In genomic region chr7:1159231-1159630, GRCh38 we compare ENCODE assay signal across 8 cellular contexts. TPM values are rescaled to one million over a fixed set of nuclear protein-coding genes. Genes with fewer than 3 reads are reported as not detected.
A peak's percentile ranks its signal among the peaks of the same experiment; 100 is the strongest.
DNase-seq lines count a peak whose midpoint lies in the region; ATAC-seq and TF ChIP-seq lines count a peak whose summit lies in the region.
"Not testable (repeated sequence)": the region's sequence is repeated elsewhere in the genome, so short reads cannot be mapped to it uniquely, and the experiment has no call there.

No MANE protein-coding gene starts in this region.

- H3K4me3 Mint-ChIP-seq in activated CD8-positive, alpha-beta memory T cell treated with anti-CD3 and anti-CD28 coated beads, Interleukin-2, amount 10 ng/mL, durations not matched to agents 7 days and 5 days = peak overlapping the region; percentile 77
- peak overlapping the region; percentile 86 for H3K4me3 Mint-ChIP-seq in chondrocyte (ENCODE audit: unreplicated experiment)
- peak overlapping the region; percentile 79 for H3K4me3 Mint-ChIP-seq in mesothelial cell of epicardium

- H3K36me3 ChIP-seq in ES-I3 (ENCODE audit: insufficient read depth, low read length) = not testable (repeated sequence)
- H3K36me3 ChIP-seq in NT2/D1 (ENCODE audit: insufficient read depth, insufficient read length, low read length) (peaks cover 61% of the 10 kb centered on the region), upper lobe of right lung (peaks cover 34% of the 10 kb centered on the region)

- H3K9ac ChIP-seq in ES-I3 (ENCODE audit: low read depth, low read length) = peak overlapping the region; percentile 62
- H3K9ac ChIP-seq in NT2/D1 (ENCODE audit: insufficient read length, low read depth) = peak overlapping the region; percentile 85

- H3K27ac Mint-ChIP-seq in activated CD8-positive, alpha-beta memory T cell treated with anti-CD3 and anti-CD28 coated beads, Interleukin-2, amount 10 ng/mL, durations not matched to agents 7 days and 5 days = peak overlapping the region; percentile 86
- H3K27ac Mint-ChIP-seq in chondrocyte (ENCODE audit: unreplicated experiment) (peak overlapping the region; percentile 90), mesothelial cell of epicardium (peak overlapping the region; percentile 86)

- ATAC-seq in activated CD8-positive, alpha-beta memory T cell treated with anti-CD3 and anti-CD28 coated beads, Interleukin-2, amount 10 ng/mL, durations not matched to agents 7 days and 5 days; Right ventricle myocardium inferior; upper lobe of right lung: not testable (repeated sequence)

- H3K4me1 ChIP-seq in ES-I3 (ENCODE audit: insufficient read depth, low read length); NT2/D1 (ENCODE audit: insufficient read depth, insufficient read length): not testable (repeated sequence)
- peaks cover 12% of the 10 kb centered on the region for H3K4me1 ChIP-seq in upper lobe of right lung

- H3K27me3 Mint-ChIP-seq in activated CD8-positive, alpha-beta memory T cell treated with anti-CD3 and anti-CD28 coated beads, Interleukin-2, amount 10 ng/mL, durations not matched to agents 7 days and 5 days; chondrocyte (ENCODE audit: low read depth); mesothelial cell of epicardium (ENCODE audit: low read depth): not testable (repeated sequence)

- H3K4me1 Mint-ChIP-seq in activated CD8-positive, alpha-beta memory T cell treated with anti-CD3 and anti-CD28 coated beads, Interleukin-2, amount 10 ng/mL, durations not matched to agents 7 days and 5 days = peaks cover 27% of the 10 kb centered on the region
- H3K4me1 Mint-ChIP-seq in chondrocyte (ENCODE audit: low read depth) (peaks cover 37% of the 10 kb centered on the region), mesothelial cell of epicardium (peaks cover 22% of the 10 kb centered on the region)

- H3K27me3 ChIP-seq in NT2/D1 (ENCODE audit: insufficient read depth, insufficient read length); upper lobe of right lung: not testable (repeated sequence)

- intact Hi-C loops in Right ventricle myocardium inferior (cut with DNase I); upper lobe of right lung (cut with DNase I): not testable (repeated sequence)

- H3K4me3 ChIP-seq in NT2/D1 (ENCODE audit: insufficient read length, low read depth) (peak overlapping the region; percentile 71), retinal pigment epithelial cell (ENCODE audit: low read length) (peak overlapping the region; percentile 71), upper lobe of right lung (peak overlapping the region; percentile 77)

- H3K9me3 ChIP-seq in ES-I3 (ENCODE audit: control insufficient read depth, insufficient read depth, low read length); NT2/D1 (ENCODE audit: insufficient read depth, low read length); upper lobe of right lung: not testable (repeated sequence)

- not testable (repeated sequence) for TF ChIP-seq CTCF in chondrocyte (IDR thresholded peaks at IDR 0.05); mesothelial cell of epicardium (IDR thresholded peaks at IDR 0.05; ENCODE audit: unreplicated experiment); retinal pigment epithelial cell (conservative IDR thresholded peaks at IDR 0.05; ENCODE audit: low read depth, low read length); upper lobe of right lung (IDR thresholded peaks at IDR 0.05)

- not testable (repeated sequence) for H3K9me3 Mint-ChIP-seq in activated CD8-positive, alpha-beta memory T cell treated with anti-CD3 and anti-CD28 coated beads, Interleukin-2, amount 10 ng/mL, durations not matched to agents 7 days and 5 days (ENCODE audit: low read depth); chondrocyte (ENCODE audit: low read depth); mesothelial cell of epicardium

- H3K36me3 Mint-ChIP-seq in activated CD8-positive, alpha-beta memory T cell treated with anti-CD3 and anti-CD28 coated beads, Interleukin-2, amount 10 ng/mL, durations not matched to agents 7 days and 5 days = peaks cover 20% of the 10 kb centered on the region
- H3K36me3 Mint-ChIP-seq in chondrocyte (ENCODE audit: low read depth); mesothelial cell of epicardium: not testable (repeated sequence)

- peak overlapping the region; percentile 63 for H3K27ac ChIP-seq in upper lobe of right lung

- CTCF ChIA-PET in activated CD8-positive, alpha-beta memory T cell treated with anti-CD3 and anti-CD28 coated beads, Interleukin-2, amount 10 ng/mL, durations not matched to agents 7 days and 5 days (lab: Charles Lee) = interaction anchor here (1.4 to 6.1 kb wide), 5 partner anchors 11 to 166 kb away, joined by 4 to 44 read pairs (median 10); a partner anchor contains a TSS

- DNase-seq in NT2/D1 (ENCODE audit: low read depth, low spot score); activated CD8-positive, alpha-beta memory T cell treated with anti-CD3 and anti-CD28 coated beads, Interleukin-2, amount 10 ng/mL, durations not matched to agents 7 days and 5 days; chondrocyte (ENCODE audit: low spot score); mesothelial cell of epicardium (ENCODE audit: low spot score in 2 of 2, unreplicated experiment in 2 of 2); retinal pigment epithelial cell (ENCODE audit: low read depth); upper lobe of right lung: not testable (repeated sequence)
- peak; percentile 63 for DNase-seq in Right ventricle myocardium inferior (ENCODE audit: missing footprints)

RNA-seq across cellular contexts. Expression of gene ZFAND2A, which starts 0.8 kb away (rescaled TPM):
- 10 to 100 TPM; 23.8 to 23.9 TPM for total RNA-seq in activated CD8-positive, alpha-beta memory T cell treated with anti-CD3 and anti-CD28 coated beads, Interleukin-2, amount 10 ng/mL, durations not matched to agents 7 days and 5 days
- 15.2 to 16.2 TPM (median 15.6 TPM) in 3 replicates for total RNA-seq in chondrocyte
- 5.9 TPM for total RNA-seq in Right ventricle myocardium inferior
- total RNA-seq in mesothelial cell of epicardium = 15.3 to 16.3 TPM (median 15.6 TPM) in 3 replicates
- 19.9 TPM for total RNA-seq in upper lobe of right lung
